In the genomic region with DNA sequence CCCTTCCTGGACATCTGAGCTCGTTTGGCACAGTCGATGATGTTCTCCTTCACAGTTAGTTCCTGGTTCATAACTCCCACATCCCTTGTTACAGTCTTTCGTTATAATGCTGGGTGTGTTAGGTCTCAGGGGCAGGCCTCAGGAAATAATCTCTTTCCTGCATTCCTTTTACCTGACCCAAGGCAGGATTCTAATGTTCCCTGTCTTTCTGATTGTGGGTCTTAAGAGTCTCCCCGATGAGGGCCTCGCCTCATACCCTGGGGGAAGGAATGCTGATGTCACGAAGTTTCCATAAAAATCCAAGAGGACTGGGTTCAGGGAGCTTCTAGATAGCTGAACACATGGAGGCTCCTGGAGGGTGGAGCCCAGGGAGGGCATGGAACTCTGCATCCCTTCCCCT, we compare ENCODE assay signal across 13 cellular contexts.
DNase-seq lines count a peak whose midpoint lies in the region; TF ChIP-seq lines count a peak whose summit lies in the region.
"Had no signal": no experiment of that assay in that cellular context is flagged by ENCODE, and none has a peak within 500 bp of the region (broad histone marks: within the 10 kb centered on the region; RNA-seq: fewer than 3 reads in every experiment).

No MANE protein-coding gene starts in this region.

- TF ChIP-seq CTCF in osteocyte (IDR thresholded peaks at IDR 0.05) (no peak), GM13976 (IDR thresholded peaks at IDR 0.05; ENCODE audit: borderline replicate concordance, control extremely low read depth, extremely low read depth, insufficient read depth, missing control alignments) (no peak)

- H3K27ac Mint-ChIP-seq in osteocyte (ENCODE audit: unreplicated experiment): peak overlapping the region; percentile 85
- no peak overlapping the region for H3K27ac Mint-ChIP-seq in activated T-cell treated with anti-CD3 and anti-CD28 coated beads, Interleukin-2, amount 50 U/mL, for 24 hours
- H3K27ac Mint-ChIP-seq: immature natural killer cell; stimulated activated effector memory CD8-positive, alpha-beta T cell treated with anti-CD3 and anti-CD28 coated beads, Interleukin-12 subunit alpha, Interleukin-12 subunit beta, amount 100 ng/mL, for 72 hours had no signal

- H3K4me3 Mint-ChIP-seq in osteocyte (ENCODE audit: unreplicated experiment): no peak overlapping the region
- no peak overlapping the region for H3K4me3 Mint-ChIP-seq in activated T-cell treated with anti-CD3 and anti-CD28 coated beads, Interleukin-2, amount 50 U/mL, for 24 hours
- H3K4me3 Mint-ChIP-seq: immature natural killer cell; stimulated activated effector memory CD8-positive, alpha-beta T cell treated with anti-CD3 and anti-CD28 coated beads, Interleukin-12 subunit alpha, Interleukin-12 subunit beta, amount 100 ng/mL, for 72 hours had no signal

- no peaks in the 10 kb centered on the region for H3K27me3 Mint-ChIP-seq in osteocyte (ENCODE audit: unreplicated experiment)
- H3K27me3 Mint-ChIP-seq in activated T-cell treated with anti-CD3 and anti-CD28 coated beads, Interleukin-2, amount 50 U/mL, for 24 hours: peaks cover 7% of the 10 kb centered on the region

- no peaks in the 10 kb centered on the region for H3K36me3 Mint-ChIP-seq in osteocyte (ENCODE audit: unreplicated experiment)
- no peaks in the 10 kb centered on the region for H3K36me3 Mint-ChIP-seq in activated T-cell treated with anti-CD3 and anti-CD28 coated beads, Interleukin-2, amount 50 U/mL, for 24 hours (ENCODE audit: low read depth)
- H3K36me3 Mint-ChIP-seq: immature natural killer cell; stimulated activated effector memory CD8-positive, alpha-beta T cell treated with anti-CD3 and anti-CD28 coated beads, Interleukin-12 subunit alpha, Interleukin-12 subunit beta, amount 100 ng/mL, for 72 hours had no signal

- in situ Hi-C loops in GM13976 (cut with MboI; ENCODE audit: low sequenced_read_pairs, unreplicated experiment): no loop called here

- DNase-seq in ELF-1 (ENCODE audit: low read depth, low spot score) (peak; percentile 73), MV-4-11 (lab: John Stamatoyannopoulos, UW) (peak; percentile 52), dermis blood vessel endothelial cell (peak; percentile 58), osteocyte (ENCODE audit: extremely low spot score, unreplicated experiment) (no peak), GM13976 (ENCODE audit: low spot score) (no peak), SHP77 treated with DMSO at 0.1 percent for 48 hours (lab: John Stamatoyannopoulos, UW) (no peak), NCI-H1105 (lab: John Stamatoyannopoulos, UW) (no peak)
- DNase-seq in activated T-cell treated with anti-CD3 and anti-CD28 coated beads, Interleukin-2, amount 50 U/mL, for 24 hours: no peak
- DNase-seq: aorta, H7, immature natural killer cell, Karpas-422 had no signal

- H3K4me1 Mint-ChIP-seq in osteocyte (ENCODE audit: unreplicated experiment): peaks cover 78% of the 10 kb centered on the region
- peaks cover 57% of the 10 kb centered on the region for H3K4me1 Mint-ChIP-seq in activated T-cell treated with anti-CD3 and anti-CD28 coated beads, Interleukin-2, amount 50 U/mL, for 24 hours (ENCODE audit: low read depth)

- H3K9me3 Mint-ChIP-seq in osteocyte (ENCODE audit: unreplicated experiment): no peaks in the 10 kb centered on the region
- H3K9me3 Mint-ChIP-seq in activated T-cell treated with anti-CD3 and anti-CD28 coated beads, Interleukin-2, amount 50 U/mL, for 24 hours: no peaks in the 10 kb centered on the region
- H3K9me3 Mint-ChIP-seq: immature natural killer cell; stimulated activated effector memory CD8-positive, alpha-beta T cell treated with anti-CD3 and anti-CD28 coated beads, Interleukin-12 subunit alpha, Interleukin-12 subunit beta, amount 100 ng/mL, for 72 hours had no signal

Comparison
In these comparisons a context has a peak if more than half of its experiments do, and no peak if none do; other contexts are left out.
1. DNase-seq: peak in ELF-1 (single experiment), MV-4-11 (single experiment) and dermis blood vessel endothelial cell (single experiment); none in osteocyte (single experiment), GM13976 (single experiment), activated T-cell treated with anti-CD3 and anti-CD28 coated beads, Interleukin-2, amount 50 U/mL, for 24 hours (single experiment), SHP77 treated with DMSO at 0.1 percent for 48 hours (single experiment) and NCI-H1105 (single experiment).